3 cellular contexts compared by ENCODE assay signal in the genomic region with DNA sequence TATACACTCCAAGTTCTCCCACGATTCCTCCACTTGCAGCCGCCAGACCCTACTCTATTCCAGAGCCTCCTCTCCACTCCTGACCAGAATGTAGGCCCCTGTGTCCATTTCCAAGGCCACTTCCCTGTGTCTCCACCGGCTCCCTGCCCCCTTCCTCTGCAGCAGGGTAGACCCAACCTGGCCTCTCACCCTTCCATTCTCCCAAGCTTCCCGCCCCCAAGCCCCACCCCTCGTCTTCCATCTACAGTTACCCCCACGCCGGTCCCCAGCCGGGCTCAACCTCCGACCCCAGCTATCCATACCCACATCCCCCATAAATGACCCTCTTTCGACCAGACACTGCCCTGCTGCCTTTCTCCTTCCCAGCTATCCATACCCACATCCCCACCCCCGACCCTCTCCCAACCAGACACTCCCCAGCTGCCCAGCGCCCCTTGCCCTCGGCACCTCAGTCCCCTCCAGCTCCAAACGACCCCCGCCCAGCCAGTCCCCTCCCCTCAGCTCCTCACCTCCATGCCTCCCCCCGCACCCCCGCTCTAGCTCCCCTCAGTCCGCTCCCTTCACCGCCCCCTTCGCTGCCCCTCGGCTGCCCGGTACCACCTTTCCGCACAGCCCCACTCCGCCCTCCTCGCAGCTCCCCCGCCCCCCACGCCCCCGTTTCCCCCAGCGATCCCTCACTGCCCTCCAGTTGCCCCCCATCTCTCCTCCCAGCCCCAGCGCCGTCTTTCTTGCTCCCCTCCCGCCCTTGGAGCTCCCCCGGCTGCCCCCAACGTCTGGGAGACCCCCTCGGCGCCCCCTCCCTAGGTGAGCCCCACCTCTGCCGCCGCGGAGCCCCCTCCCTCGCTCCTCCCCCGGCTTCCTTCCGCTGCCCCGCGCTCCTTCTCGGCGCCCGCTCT.
TF ChIP-seq lines count a peak whose summit lies in the region.

No MANE protein-coding gene starts in this region.

TF ChIP-seq in SK-N-SH, 30 proteins besides CTCF, POLR2A, EP300 and RAD21 (continued from another document):
- TF ChIP-seq ELF1 (IDR thresholded peaks at IDR 0.05) (no peak), EZH2phosphoT487 (IDR thresholded peaks at IDR 0.05; ENCODE audit: borderline replicate concordance, low read depth) (no peak), SMC3 (IDR thresholded peaks at IDR 0.05; ENCODE audit: low read depth, low read length) (no peak), RFX5 (IDR thresholded peaks at IDR 0.05; ENCODE audit: low read length) (no peak), POLR2AphosphoS5 (IDR thresholded peaks at IDR 0.05; ENCODE audit: low read depth, low read length) (no peak), YY1 (IDR thresholded peaks at IDR 0.05; ENCODE audit: low read depth) (no peak), CHD2 (IDR thresholded peaks at IDR 0.05; ENCODE audit: low read length, partially characterized antibody) (no peak), TCF12 (IDR thresholded peaks at IDR 0.05) (no peak), GABPA (IDR thresholded peaks at IDR 0.05; ENCODE audit: low read depth) (no peak), GATA2 (CRISPR knock-in tag; IDR thresholded peaks at IDR 0.05) (no peak), FOXJ3 (CRISPR knock-in tag; IDR thresholded peaks at IDR 0.05) (no peak), NFIC (IDR thresholded peaks at IDR 0.05; ENCODE audit: borderline replicate concordance) (no peak)
- TF ChIP-seq, protein P1, sequence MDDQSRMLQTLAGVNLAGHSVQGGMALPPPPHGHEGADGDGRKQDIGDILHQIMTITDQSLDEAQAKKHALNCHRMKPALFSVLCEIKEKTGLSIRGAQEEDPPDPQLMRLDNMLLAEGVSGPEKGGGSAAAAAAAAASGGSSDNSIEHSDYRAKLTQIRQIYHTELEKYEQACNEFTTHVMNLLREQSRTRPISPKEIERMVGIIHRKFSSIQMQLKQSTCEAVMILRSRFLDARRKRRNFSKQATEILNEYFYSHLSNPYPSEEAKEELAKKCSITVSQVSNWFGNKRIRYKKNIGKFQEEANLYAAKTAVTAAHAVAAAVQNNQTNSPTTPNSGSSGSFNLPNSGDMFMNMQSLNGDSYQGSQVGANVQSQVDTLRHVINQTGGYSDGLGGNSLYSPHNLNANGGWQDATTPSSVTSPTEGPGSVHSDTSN (IDR thresholded peaks at IDR 0.05): no peak
- TF ChIP-seq, protein P2, sequence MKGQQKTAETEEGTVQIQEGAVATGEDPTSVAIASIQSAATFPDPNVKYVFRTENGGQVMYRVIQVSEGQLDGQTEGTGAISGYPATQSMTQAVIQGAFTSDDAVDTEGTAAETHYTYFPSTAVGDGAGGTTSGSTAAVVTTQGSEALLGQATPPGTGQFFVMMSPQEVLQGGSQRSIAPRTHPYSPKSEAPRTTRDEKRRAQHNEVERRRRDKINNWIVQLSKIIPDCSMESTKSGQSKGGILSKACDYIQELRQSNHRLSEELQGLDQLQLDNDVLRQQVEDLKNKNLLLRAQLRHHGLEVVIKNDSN (IDR thresholded peaks at IDR 0.05; ENCODE audit: borderline replicate concordance, low read depth): no peak
- TF ChIP-seq, protein P3, sequence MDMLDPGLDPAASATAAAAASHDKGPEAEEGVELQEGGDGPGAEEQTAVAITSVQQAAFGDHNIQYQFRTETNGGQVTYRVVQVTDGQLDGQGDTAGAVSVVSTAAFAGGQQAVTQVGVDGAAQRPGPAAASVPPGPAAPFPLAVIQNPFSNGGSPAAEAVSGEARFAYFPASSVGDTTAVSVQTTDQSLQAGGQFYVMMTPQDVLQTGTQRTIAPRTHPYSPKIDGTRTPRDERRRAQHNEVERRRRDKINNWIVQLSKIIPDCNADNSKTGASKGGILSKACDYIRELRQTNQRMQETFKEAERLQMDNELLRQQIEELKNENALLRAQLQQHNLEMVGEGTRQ (IDR thresholded peaks at IDR 0.05; ENCODE audit: borderline replicate concordance, low read depth, low read length): no peak

TF ChIP-seq in SK-N-SH treated with all-trans-retinoic acid at 6 μM for 48 hours, 23 proteins besides CTCF, POLR2A, EP300 and RAD21 (continued from another document and continues in another):
- TF ChIP-seq, protein P4, sequence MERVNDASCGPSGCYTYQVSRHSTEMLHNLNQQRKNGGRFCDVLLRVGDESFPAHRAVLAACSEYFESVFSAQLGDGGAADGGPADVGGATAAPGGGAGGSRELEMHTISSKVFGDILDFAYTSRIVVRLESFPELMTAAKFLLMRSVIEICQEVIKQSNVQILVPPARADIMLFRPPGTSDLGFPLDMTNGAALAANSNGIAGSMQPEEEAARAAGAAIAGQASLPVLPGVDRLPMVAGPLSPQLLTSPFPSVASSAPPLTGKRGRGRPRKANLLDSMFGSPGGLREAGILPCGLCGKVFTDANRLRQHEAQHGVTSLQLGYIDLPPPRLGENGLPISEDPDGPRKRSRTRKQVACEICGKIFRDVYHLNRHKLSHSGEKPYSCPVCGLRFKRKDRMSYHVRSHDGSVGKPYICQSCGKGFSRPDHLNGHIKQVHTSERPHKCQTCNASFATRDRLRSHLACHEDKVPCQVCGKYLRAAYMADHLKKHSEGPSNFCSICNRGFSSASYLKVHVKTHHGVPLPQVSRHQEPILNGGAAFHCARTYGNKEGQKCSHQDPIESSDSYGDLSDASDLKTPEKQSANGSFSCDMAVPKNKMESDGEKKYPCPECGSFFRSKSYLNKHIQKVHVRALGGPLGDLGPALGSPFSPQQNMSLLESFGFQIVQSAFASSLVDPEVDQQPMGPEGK (CRISPR knock-in tag; IDR thresholded peaks at IDR 0.05; ENCODE audit: borderline replicate concordance): no peak
- TF ChIP-seq, protein P5, sequence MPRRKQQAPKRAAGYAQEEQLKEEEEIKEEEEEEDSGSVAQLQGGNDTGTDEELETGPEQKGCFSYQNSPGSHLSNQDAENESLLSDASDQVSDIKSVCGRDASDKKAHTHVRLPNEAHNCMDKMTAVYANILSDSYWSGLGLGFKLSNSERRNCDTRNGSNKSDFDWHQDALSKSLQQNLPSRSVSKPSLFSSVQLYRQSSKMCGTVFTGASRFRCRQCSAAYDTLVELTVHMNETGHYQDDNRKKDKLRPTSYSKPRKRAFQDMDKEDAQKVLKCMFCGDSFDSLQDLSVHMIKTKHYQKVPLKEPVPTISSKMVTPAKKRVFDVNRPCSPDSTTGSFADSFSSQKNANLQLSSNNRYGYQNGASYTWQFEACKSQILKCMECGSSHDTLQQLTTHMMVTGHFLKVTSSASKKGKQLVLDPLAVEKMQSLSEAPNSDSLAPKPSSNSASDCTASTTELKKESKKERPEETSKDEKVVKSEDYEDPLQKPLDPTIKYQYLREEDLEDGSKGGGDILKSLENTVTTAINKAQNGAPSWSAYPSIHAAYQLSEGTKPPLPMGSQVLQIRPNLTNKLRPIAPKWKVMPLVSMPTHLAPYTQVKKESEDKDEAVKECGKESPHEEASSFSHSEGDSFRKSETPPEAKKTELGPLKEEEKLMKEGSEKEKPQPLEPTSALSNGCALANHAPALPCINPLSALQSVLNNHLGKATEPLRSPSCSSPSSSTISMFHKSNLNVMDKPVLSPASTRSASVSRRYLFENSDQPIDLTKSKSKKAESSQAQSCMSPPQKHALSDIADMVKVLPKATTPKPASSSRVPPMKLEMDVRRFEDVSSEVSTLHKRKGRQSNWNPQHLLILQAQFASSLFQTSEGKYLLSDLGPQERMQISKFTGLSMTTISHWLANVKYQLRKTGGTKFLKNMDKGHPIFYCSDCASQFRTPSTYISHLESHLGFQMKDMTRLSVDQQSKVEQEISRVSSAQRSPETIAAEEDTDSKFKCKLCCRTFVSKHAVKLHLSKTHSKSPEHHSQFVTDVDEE (CRISPR knock-in tag; IDR thresholded peaks at IDR 0.05): no peak
- TF ChIP-seq GLIS3 (CRISPR knock-in tag; IDR thresholded peaks at IDR 0.05): no peak
- no peak for TF ChIP-seq ESRRG (CRISPR knock-in tag; IDR thresholded peaks at IDR 0.05)
- TF ChIP-seq BACH2 (CRISPR knock-in tag; IDR thresholded peaks at IDR 0.05; ENCODE audit: borderline replicate concordance): no peak
- no peak for TF ChIP-seq ZNF8 (CRISPR knock-in tag; IDR thresholded peaks at IDR 0.05)
- TF ChIP-seq, protein P6, sequence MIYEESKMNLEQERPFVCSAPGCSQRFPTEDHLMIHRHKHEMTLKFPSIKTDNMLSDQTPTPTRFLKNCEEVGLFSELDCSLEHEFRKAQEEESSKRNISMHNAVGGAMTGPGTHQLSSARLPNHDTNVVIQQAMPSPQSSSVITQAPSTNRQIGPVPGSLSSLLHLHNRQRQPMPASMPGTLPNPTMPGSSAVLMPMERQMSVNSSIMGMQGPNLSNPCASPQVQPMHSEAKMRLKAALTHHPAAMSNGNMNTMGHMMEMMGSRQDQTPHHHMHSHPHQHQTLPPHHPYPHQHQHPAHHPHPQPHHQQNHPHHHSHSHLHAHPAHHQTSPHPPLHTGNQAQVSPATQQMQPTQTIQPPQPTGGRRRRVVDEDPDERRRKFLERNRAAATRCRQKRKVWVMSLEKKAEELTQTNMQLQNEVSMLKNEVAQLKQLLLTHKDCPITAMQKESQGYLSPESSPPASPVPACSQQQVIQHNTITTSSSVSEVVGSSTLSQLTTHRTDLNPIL (CRISPR knock-in tag; IDR thresholded peaks at IDR 0.05; ENCODE audit: low read depth): no peak
- no peak for TF ChIP-seq CSDC2 (CRISPR knock-in tag; IDR thresholded peaks at IDR 0.05)
- no peak for TF ChIP-seq RARB (CRISPR knock-in tag; IDR thresholded peaks at IDR 0.05)
- TF ChIP-seq TOX (CRISPR knock-in tag; IDR thresholded peaks at IDR 0.05; ENCODE audit: borderline replicate concordance): no peak

TF ChIP-seq in WTC11, 78 proteins besides CTCF, POLR2A, EP300 and RAD21 (continued from another document and continues in another):
- TF ChIP-seq, protein P7, sequence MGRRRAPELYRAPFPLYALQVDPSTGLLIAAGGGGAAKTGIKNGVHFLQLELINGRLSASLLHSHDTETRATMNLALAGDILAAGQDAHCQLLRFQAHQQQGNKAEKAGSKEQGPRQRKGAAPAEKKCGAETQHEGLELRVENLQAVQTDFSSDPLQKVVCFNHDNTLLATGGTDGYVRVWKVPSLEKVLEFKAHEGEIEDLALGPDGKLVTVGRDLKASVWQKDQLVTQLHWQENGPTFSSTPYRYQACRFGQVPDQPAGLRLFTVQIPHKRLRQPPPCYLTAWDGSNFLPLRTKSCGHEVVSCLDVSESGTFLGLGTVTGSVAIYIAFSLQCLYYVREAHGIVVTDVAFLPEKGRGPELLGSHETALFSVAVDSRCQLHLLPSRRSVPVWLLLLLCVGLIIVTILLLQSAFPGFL (CRISPR knock-in tag; IDR thresholded peaks at IDR 0.05; ENCODE audit: borderline replicate concordance): no peak
- TF ChIP-seq JAZF1 (CRISPR knock-in tag; IDR thresholded peaks at IDR 0.05) (no peak), EMX1 (CRISPR knock-in tag; IDR thresholded peaks at IDR 0.05) (no peak), KAT7 (CRISPR knock-in tag; IDR thresholded peaks at IDR 0.05; ENCODE audit: borderline replicate concordance) (no peak), TEAD4 (CRISPR knock-in tag; IDR thresholded peaks at IDR 0.05) (no peak), NR3C1 (CRISPR knock-in tag; conservative IDR thresholded peaks at IDR 0.05; ENCODE audit: low read depth) (no peak), CREM (CRISPR knock-in tag; IDR thresholded peaks at IDR 0.05) (no peak), TCF7 (CRISPR knock-in tag; IDR thresholded peaks at IDR 0.05; ENCODE audit: low read depth) (no peak), MYBL2 (CRISPR knock-in tag; IDR thresholded peaks at IDR 0.05) (no peak)
- TF ChIP-seq, protein P8, sequence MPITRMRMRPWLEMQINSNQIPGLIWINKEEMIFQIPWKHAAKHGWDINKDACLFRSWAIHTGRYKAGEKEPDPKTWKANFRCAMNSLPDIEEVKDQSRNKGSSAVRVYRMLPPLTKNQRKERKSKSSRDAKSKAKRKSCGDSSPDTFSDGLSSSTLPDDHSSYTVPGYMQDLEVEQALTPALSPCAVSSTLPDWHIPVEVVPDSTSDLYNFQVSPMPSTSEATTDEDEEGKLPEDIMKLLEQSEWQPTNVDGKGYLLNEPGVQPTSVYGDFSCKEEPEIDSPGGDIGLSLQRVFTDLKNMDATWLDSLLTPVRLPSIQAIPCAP (CRISPR knock-in tag; IDR thresholded peaks at IDR 0.05): no peak
- TF ChIP-seq, protein P9, sequence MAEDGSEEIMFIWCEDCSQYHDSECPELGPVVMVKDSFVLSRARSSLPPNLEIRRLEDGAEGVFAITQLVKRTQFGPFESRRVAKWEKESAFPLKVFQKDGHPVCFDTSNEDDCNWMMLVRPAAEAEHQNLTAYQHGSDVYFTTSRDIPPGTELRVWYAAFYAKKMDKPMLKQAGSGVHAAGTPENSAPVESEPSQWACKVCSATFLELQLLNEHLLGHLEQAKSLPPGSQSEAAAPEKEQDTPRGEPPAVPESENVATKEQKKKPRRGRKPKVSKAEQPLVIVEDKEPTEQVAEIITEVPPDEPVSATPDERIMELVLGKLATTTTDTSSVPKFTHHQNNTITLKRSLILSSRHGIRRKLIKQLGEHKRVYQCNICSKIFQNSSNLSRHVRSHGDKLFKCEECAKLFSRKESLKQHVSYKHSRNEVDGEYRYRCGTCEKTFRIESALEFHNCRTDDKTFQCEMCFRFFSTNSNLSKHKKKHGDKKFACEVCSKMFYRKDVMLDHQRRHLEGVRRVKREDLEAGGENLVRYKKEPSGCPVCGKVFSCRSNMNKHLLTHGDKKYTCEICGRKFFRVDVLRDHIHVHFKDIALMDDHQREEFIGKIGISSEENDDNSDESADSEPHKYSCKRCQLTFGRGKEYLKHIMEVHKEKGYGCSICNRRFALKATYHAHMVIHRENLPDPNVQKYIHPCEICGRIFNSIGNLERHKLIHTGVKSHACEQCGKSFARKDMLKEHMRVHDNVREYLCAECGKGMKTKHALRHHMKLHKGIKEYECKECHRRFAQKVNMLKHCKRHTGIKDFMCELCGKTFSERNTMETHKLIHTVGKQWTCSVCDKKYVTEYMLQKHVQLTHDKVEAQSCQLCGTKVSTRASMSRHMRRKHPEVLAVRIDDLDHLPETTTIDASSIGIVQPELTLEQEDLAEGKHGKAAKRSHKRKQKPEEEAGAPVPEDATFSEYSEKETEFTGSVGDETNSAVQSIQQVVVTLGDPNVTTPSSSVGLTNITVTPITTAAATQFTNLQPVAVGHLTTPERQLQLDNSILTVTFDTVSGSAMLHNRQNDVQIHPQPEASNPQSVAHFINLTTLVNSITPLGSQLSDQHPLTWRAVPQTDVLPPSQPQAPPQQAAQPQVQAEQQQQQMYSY (CRISPR knock-in tag; IDR thresholded peaks at IDR 0.05): no peak
- TF ChIP-seq, protein P10, sequence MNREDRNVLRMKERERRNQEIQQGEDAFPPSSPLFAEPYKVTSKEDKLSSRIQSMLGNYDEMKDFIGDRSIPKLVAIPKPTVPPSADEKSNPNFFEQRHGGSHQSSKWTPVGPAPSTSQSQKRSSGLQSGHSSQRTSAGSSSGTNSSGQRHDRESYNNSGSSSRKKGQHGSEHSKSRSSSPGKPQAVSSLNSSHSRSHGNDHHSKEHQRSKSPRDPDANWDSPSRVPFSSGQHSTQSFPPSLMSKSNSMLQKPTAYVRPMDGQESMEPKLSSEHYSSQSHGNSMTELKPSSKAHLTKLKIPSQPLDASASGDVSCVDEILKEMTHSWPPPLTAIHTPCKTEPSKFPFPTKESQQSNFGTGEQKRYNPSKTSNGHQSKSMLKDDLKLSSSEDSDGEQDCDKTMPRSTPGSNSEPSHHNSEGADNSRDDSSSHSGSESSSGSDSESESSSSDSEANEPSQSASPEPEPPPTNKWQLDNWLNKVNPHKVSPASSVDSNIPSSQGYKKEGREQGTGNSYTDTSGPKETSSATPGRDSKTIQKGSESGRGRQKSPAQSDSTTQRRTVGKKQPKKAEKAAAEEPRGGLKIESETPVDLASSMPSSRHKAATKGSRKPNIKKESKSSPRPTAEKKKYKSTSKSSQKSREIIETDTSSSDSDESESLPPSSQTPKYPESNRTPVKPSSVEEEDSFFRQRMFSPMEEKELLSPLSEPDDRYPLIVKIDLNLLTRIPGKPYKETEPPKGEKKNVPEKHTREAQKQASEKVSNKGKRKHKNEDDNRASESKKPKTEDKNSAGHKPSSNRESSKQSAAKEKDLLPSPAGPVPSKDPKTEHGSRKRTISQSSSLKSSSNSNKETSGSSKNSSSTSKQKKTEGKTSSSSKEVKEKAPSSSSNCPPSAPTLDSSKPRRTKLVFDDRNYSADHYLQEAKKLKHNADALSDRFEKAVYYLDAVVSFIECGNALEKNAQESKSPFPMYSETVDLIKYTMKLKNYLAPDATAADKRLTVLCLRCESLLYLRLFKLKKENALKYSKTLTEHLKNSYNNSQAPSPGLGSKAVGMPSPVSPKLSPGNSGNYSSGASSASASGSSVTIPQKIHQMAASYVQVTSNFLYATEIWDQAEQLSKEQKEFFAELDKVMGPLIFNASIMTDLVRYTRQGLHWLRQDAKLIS (CRISPR knock-in tag; IDR thresholded peaks at IDR 0.05; ENCODE audit: borderline replicate concordance): no peak
- TF ChIP-seq, protein P11, sequence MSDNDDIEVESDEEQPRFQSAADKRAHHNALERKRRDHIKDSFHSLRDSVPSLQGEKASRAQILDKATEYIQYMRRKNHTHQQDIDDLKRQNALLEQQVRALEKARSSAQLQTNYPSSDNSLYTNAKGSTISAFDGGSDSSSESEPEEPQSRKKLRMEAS (CRISPR knock-in tag; IDR thresholded peaks at IDR 0.05): no peak
